In the genomic region with DNA sequence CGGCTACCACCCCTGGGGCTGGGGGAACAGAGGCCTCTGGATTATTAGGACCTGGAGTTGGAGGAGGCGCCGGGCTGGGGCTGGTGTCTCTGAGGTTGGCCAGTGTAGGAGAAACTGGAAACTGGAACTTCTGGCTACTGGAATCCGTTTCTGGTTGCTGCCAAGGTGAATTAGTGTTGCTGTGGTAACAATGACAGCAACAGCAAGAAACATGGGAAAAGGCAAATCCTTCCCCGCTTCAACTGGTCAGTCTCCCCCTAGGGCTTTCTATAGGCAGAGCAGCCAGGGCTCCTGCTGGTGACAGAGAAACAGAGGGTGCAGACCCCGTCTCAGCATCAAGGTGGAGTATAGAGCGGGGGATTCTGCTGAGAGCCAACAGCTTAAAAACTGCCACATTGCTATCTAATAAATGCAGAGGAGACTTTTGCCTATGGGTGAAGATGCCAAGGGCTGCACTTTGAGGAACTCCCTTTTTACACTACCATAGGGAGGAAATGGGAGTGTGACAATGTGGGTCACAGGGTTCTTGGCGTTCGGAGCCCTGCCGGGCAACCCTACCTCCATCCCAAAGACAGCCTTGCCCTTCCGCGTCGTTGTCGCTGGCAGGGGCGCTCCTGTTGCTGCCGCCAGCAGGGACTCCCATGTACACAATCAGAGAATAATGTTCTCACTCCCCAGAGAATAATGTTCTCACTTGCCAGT, we compare ENCODE assay signal across 8 cellular contexts.
DNase-seq lines count a peak whose midpoint lies in the region; ATAC-seq and TF ChIP-seq lines count a peak whose summit lies in the region.

No MANE protein-coding gene starts in this region.

- ATAC-seq in GM21619 (IDR thresholded peaks at IDR 0.05; ENCODE audit: unreplicated experiment), result no peak
- ATAC-seq in activated CD4-positive, CD25-positive, alpha-beta regulatory T cell treated with anti-CD3 and anti-CD28 coated beads, Interleukin-2, amount 50 U/mL, for 24 hours, result no peak

- TF ChIP-seq CTCF in NB4 (IDR thresholded peaks at IDR 0.05; ENCODE audit: low read depth, low read length), result no peak
- peak; percentile 46 for TF ChIP-seq CTCF in cardiac fibroblast (IDR thresholded peaks at IDR 0.05; ENCODE audit: low read depth, low read length)

- H3K4me3 ChIP-seq in NB4 (ENCODE audit: low read depth, low read length) (no peak overlapping the region), cardiac fibroblast (replicated peaks in 1 of 2; ENCODE audit: low read depth in 2 of 2, low read length in 2 of 2) (no peak overlapping the region)

- H3K27me3 Mint-ChIP-seq in activated naive CD8-positive, alpha-beta T cell treated with anti-CD3 and anti-CD28 coated beads for 36 hours, result peaks cover 5% of the 10 kb centered on the region

- H3K4me3 Mint-ChIP-seq in activated naive CD8-positive, alpha-beta T cell treated with anti-CD3 and anti-CD28 coated beads for 36 hours, result no peak overlapping the region

- H3K9me3 Mint-ChIP-seq in activated naive CD8-positive, alpha-beta T cell treated with anti-CD3 and anti-CD28 coated beads for 36 hours, result no peaks in the 10 kb centered on the region

- no peak overlapping the region for H3K27ac Mint-ChIP-seq in activated naive CD8-positive, alpha-beta T cell treated with anti-CD3 and anti-CD28 coated beads for 36 hours

- peaks cover 11% of the 10 kb centered on the region for H3K4me1 Mint-ChIP-seq in activated naive CD8-positive, alpha-beta T cell treated with anti-CD3 and anti-CD28 coated beads for 36 hours

- no peaks in the 10 kb centered on the region for H3K36me3 Mint-ChIP-seq in activated naive CD8-positive, alpha-beta T cell treated with anti-CD3 and anti-CD28 coated beads for 36 hours

- no peak for TF ChIP-seq POLR2A in NB4 (IDR thresholded peaks at IDR 0.05; ENCODE audit: extremely low read depth, insufficient read length)

- peak; percentile 47 for DNase-seq in CD1c-positive myeloid dendritic cell (ENCODE audit: extremely low spot score)
- peak; percentile 24 for DNase-seq in NB4 (ENCODE audit: low read depth)
- peak; percentile 31 to 73 for DNase-seq in cardiac fibroblast (ENCODE audit: low read depth in 2 of 2)
- DNase-seq in medulla oblongata (ENCODE audit: extremely low spot score), result peak; percentile 39
- DNase-seq in amniotic stem cell (lab: John Stamatoyannopoulos, UW), result no peak
- no peak for DNase-seq in activated naive CD8-positive, alpha-beta T cell treated with anti-CD3 and anti-CD28 coated beads for 36 hours

Comparison
In these comparisons a context has a peak if more than half of its experiments do, and no peak if none do; other contexts are left out.
1. DNase-seq: peak in CD1c-positive myeloid dendritic cell (single experiment), NB4 (single experiment), cardiac fibroblast (2 of 2) and medulla oblongata (single experiment); none in amniotic stem cell (single experiment) and activated naive CD8-positive, alpha-beta T cell treated with anti-CD3 and anti-CD28 coated beads for 36 hours (single experiment).